Comparison of ENCODE assay signal across 16 cellular contexts in genomic region chr4:17336986-17337385, GRCh38.
DNase-seq lines count a peak whose midpoint lies in the region; ATAC-seq and TF ChIP-seq lines count a peak whose summit lies in the region.
"Had no signal": no experiment of that assay in that cellular context is flagged by ENCODE, and none has a peak within 500 bp of the region (broad histone marks: within the 10 kb centered on the region; RNA-seq: fewer than 3 reads in every experiment).

No MANE protein-coding gene starts in this region.

- CTCF ChIA-PET in activated CD8-positive, alpha-beta memory T cell treated with anti-CD3 and anti-CD28 coated beads, Interleukin-2, amount 10 ng/mL, durations not matched to agents 7 days and 5 days (lab: Charles Lee) = interaction anchor here (1.1 to 2.4 kb wide), 4 partner anchors 10 to 110 kb away, joined by 3 to 7 read pairs (median 5); no protein-coding TSS in a partner anchor

- peak overlapping the region; percentile 70 for H3K27ac Mint-ChIP-seq in activated CD8-positive, alpha-beta memory T cell treated with anti-CD3 and anti-CD28 coated beads, Interleukin-2, amount 10 ng/mL, durations not matched to agents 7 days and 5 days
- peak overlapping the region; percentile 69 to 79 for H3K27ac Mint-ChIP-seq in effector memory CD8-positive, alpha-beta T cell
- H3K27ac Mint-ChIP-seq: brain, WTC11 had no signal

- no peaks in the 10 kb centered on the region for H3K79me2 ChIP-seq in OCI-LY3 (ENCODE audit: low read length)

- H4K20me1 ChIP-seq in OCI-LY3 (ENCODE audit: insufficient read depth, low read length) = no peaks in the 10 kb centered on the region

- H3K27me3 ChIP-seq in OCI-LY3 (ENCODE audit: low read depth, low read length) = peaks cover 10% of the 10 kb centered on the region
- no peaks in the 10 kb centered on the region for H3K27me3 ChIP-seq in foreskin keratinocyte

- no peaks in the 10 kb centered on the region for H3K9me3 ChIP-seq in OCI-LY3 (ENCODE audit: insufficient read depth, low read length)

- H3K27me3 Mint-ChIP-seq in activated CD8-positive, alpha-beta memory T cell treated with anti-CD3 and anti-CD28 coated beads, Interleukin-2, amount 10 ng/mL, durations not matched to agents 7 days and 5 days = peaks cover under 1% of the 10 kb centered on the region
- H3K27me3 Mint-ChIP-seq in effector memory CD8-positive, alpha-beta T cell = peaks cover 0 to 3% of the 10 kb centered on the region in 2 donors
- H3K27me3 Mint-ChIP-seq: brain had no signal

- peaks cover 23% of the 10 kb centered on the region for H3K4me1 Mint-ChIP-seq in activated CD8-positive, alpha-beta memory T cell treated with anti-CD3 and anti-CD28 coated beads, Interleukin-2, amount 10 ng/mL, durations not matched to agents 7 days and 5 days
- H3K4me1 Mint-ChIP-seq in effector memory CD8-positive, alpha-beta T cell (ENCODE audit: low read depth in 2 of 2) = peaks cover 15 to 22% of the 10 kb centered on the region in 2 donors
- H3K4me1 Mint-ChIP-seq: brain had no signal

- no peaks in the 10 kb centered on the region for H3K9me3 Mint-ChIP-seq in activated CD8-positive, alpha-beta memory T cell treated with anti-CD3 and anti-CD28 coated beads, Interleukin-2, amount 10 ng/mL, durations not matched to agents 7 days and 5 days (ENCODE audit: low read depth)
- H3K9me3 Mint-ChIP-seq in effector memory CD8-positive, alpha-beta T cell = no peaks in the 10 kb centered on the region
- H3K9me3 Mint-ChIP-seq: brain had no signal

- H2AFZ ChIP-seq in OCI-LY3 (ENCODE audit: low read depth, low read length) = no peak overlapping the region

- no peak overlapping the region for H3K4me3 Mint-ChIP-seq in activated CD8-positive, alpha-beta memory T cell treated with anti-CD3 and anti-CD28 coated beads, Interleukin-2, amount 10 ng/mL, durations not matched to agents 7 days and 5 days
- H3K4me3 Mint-ChIP-seq in effector memory CD8-positive, alpha-beta T cell = peak overlapping the region in 1 of 2 donors; percentile 29
- H3K4me3 Mint-ChIP-seq: brain, WTC11 had no signal

- peaks cover 20% of the 10 kb centered on the region for H3K4me1 ChIP-seq in OCI-LY3 (ENCODE audit: low read length)
- no peaks in the 10 kb centered on the region for H3K4me1 ChIP-seq in foreskin keratinocyte

- TF ChIP-seq CTCF in OCI-LY3 (IDR thresholded peaks at IDR 0.05; ENCODE audit: low read depth, low read length) (no peak), foreskin keratinocyte (conservative IDR thresholded peaks at IDR 0.05) (no peak)

- peak; percentile 3 for ATAC-seq in activated CD8-positive, alpha-beta memory T cell treated with anti-CD3 and anti-CD28 coated beads, Interleukin-2, amount 10 ng/mL, durations not matched to agents 7 days and 5 days
- ATAC-seq in GM19452 (IDR thresholded peaks at IDR 0.05; ENCODE audit: unreplicated experiment) (peak; percentile 27), foreskin keratinocyte (no peak), GM19455 (IDR thresholded peaks at IDR 0.05; ENCODE audit: unreplicated experiment) (no peak)
- peak; percentile 12 for ATAC-seq in effector memory CD8-positive, alpha-beta T cell (replicated peaks)
- ATAC-seq: Panc1, WTC11 had no signal

- no peaks in the 10 kb centered on the region for H3K36me3 ChIP-seq in OCI-LY3 (replicated peaks; ENCODE audit: low read depth, low read length)

- no peak overlapping the region for H3K27ac ChIP-seq in OCI-LY3 (ENCODE audit: low read length)
- H3K27ac ChIP-seq in foreskin keratinocyte = no peak overlapping the region

- no peaks in the 10 kb centered on the region for H3K36me3 Mint-ChIP-seq in activated CD8-positive, alpha-beta memory T cell treated with anti-CD3 and anti-CD28 coated beads, Interleukin-2, amount 10 ng/mL, durations not matched to agents 7 days and 5 days
- no peaks in the 10 kb centered on the region for H3K36me3 Mint-ChIP-seq in effector memory CD8-positive, alpha-beta T cell (ENCODE audit: insufficient read depth)
- H3K36me3 Mint-ChIP-seq: brain, WTC11 had no signal

- H3K4me3 ChIP-seq in OCI-LY3 (ENCODE audit: low read length) = peak overlapping the region; percentile 10; the same call in 1 of the 2 replicates

- H3K4me2 ChIP-seq in OCI-LY3 (ENCODE audit: low read length) = peak overlapping the region; percentile 59

- no peak for DNase-seq in activated CD8-positive, alpha-beta memory T cell treated with anti-CD3 and anti-CD28 coated beads, Interleukin-2, amount 10 ng/mL, durations not matched to agents 7 days and 5 days
- no peak for DNase-seq in activated CD8-positive, alpha-beta memory T cell treated with anti-CD3 and anti-CD28 coated beads for 24 hours
- DNase-seq in effector memory CD8-positive, alpha-beta T cell = no peak
- no peak for DNase-seq in foreskin keratinocyte
- no peak for DNase-seq in AG20443 (ENCODE audit: low spot score)
- DNase-seq: ACHN, glutamatergic neuron, GOT3, NCI-H2029 treated with DMSO at 0.1 percent for 48 hours, NCI-H510A treated with DMSO at 0.1 percent for 48 hours had no signal

- H3K9ac ChIP-seq in OCI-LY3 (ENCODE audit: low read length) = no peak overlapping the region

Comparison
In these comparisons a context has a peak if more than half of its experiments do, and no peak if none do; other contexts are left out.
1. ATAC-seq: peak in activated CD8-positive, alpha-beta memory T cell treated with anti-CD3 and anti-CD28 coated beads, Interleukin-2, amount 10 ng/mL, durations not matched to agents 7 days and 5 days (single experiment), GM19452 (single experiment) and effector memory CD8-positive, alpha-beta T cell (single experiment); none in foreskin keratinocyte (single experiment) and GM19455 (single experiment).